ENCODE assay signal across 8 cellular contexts in the genomic region with DNA sequence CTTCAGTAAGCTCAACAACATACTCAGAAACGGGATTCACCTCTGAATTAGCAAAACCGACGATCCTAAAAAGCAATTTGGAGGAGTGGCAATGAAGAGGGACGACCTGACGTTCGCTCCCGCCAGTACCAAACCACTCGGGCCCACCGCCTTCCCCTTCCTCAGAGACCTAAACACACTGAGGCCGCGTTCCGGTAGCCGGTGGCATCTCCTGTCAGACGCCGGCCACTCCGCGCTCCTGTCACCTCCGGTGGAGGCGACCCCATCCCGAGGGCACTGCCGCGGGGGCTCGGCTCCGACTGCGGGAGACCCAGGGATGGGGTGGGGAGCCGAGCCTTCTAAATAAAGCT. TPM values are rescaled to one million over a fixed set of nuclear protein-coding genes. Genes with fewer than 3 reads are reported as not detected.
DNase-seq lines count a peak whose midpoint lies in the region; ATAC-seq, FAIRE-seq and TF ChIP-seq lines count a peak whose summit lies in the region.

No MANE protein-coding gene starts in this region.

- H3K4me3 ChIP-seq in AG04449 (ENCODE audit: low read depth, low read length) (peak overlapping the region; percentile 99), fibroblast of mammary gland (ENCODE audit: control insufficient read depth, low read depth, low read length) (peak overlapping the region; percentile 95), neuron (ENCODE audit: low read length) (peak overlapping the region; percentile 75)

- intact Hi-C loops in activated CD4-positive, alpha-beta memory T cell treated with anti-CD3 and anti-CD28 coated beads for 36 hours (cut with micrococcal nuclease) = loop anchor here (1.0 to 5.0 kb wide), 5 partner anchors 11 to 317 kb away; partner anchors contain the start of genes HSPA5, RABEPK and SCAI

- H3K36me3 ChIP-seq in neuron (ENCODE audit: insufficient read depth, low read length) = no peaks in the 10 kb centered on the region

- H3K9me3 Mint-ChIP-seq in activated CD4-positive, alpha-beta memory T cell treated with anti-CD3 and anti-CD28 coated beads for 36 hours = no peaks in the 10 kb centered on the region

- H2AFZ ChIP-seq in neuron (ENCODE audit: low read depth, low read length) = peak overlapping the region; percentile 83

- H3K4me1 ChIP-seq in neuron (ENCODE audit: insufficient read depth, low read length) = peaks cover 10% of the 10 kb centered on the region

- peaks cover 50% of the 10 kb centered on the region for H3K4me1 Mint-ChIP-seq in activated CD4-positive, alpha-beta memory T cell treated with anti-CD3 and anti-CD28 coated beads for 36 hours (ENCODE audit: low read depth)

- CTCF ChIA-PET in AG04449 (lab: Yijun Ruan, JAX) = interaction anchor here (0.7 kb wide), 1 partner anchor 10 kb away, joined by 5 read pairs; no protein-coding TSS in a partner anchor
- CTCF ChIA-PET in activated CD4-positive, alpha-beta memory T cell treated with anti-CD3 and anti-CD28 coated beads for 36 hours (lab: Charles Lee) = no interaction called here

- peak overlapping the region; percentile 95 for H3K27ac Mint-ChIP-seq in activated CD4-positive, alpha-beta memory T cell treated with anti-CD3 and anti-CD28 coated beads for 36 hours

- no peaks in the 10 kb centered on the region for H3K27me3 ChIP-seq in neuron (ENCODE audit: insufficient read depth, low read length)

- no peak for FAIRE-seq in GM12891 (lab: Jason Lieb, UNC)

- no peaks in the 10 kb centered on the region for H3K9me3 ChIP-seq in neuron (ENCODE audit: low read length)

- TF ChIP-seq POLR2A in GM12891 (IDR thresholded peaks at IDR 0.05; ENCODE audit: low read depth, low read length) = no peak

- no peak for TF ChIP-seq CTCF in AG04449 (IDR thresholded peaks at IDR 0.05; ENCODE audit: insufficient read depth, low read length, missing control alignments)
- no peak for TF ChIP-seq CTCF in fibroblast of mammary gland (conservative IDR thresholded peaks at IDR 0.05; ENCODE audit: control insufficient read depth, insufficient read depth, low read depth, low read length)

- no peaks in the 10 kb centered on the region for H3K36me3 Mint-ChIP-seq in activated CD4-positive, alpha-beta memory T cell treated with anti-CD3 and anti-CD28 coated beads for 36 hours

- no peaks in the 10 kb centered on the region for H3K27me3 Mint-ChIP-seq in activated CD4-positive, alpha-beta memory T cell treated with anti-CD3 and anti-CD28 coated beads for 36 hours

- ATAC-seq in GM19043 (IDR thresholded peaks at IDR 0.05; ENCODE audit: low read depth, unreplicated experiment) = peak; percentile 13
- peak; percentile 14 for ATAC-seq in HG03565 (IDR thresholded peaks at IDR 0.05; ENCODE audit: unreplicated experiment)

- POLR2A ChIA-PET in AG04449 (lab: Yijun Ruan, JAX) = no interaction called here
- POLR2A ChIA-PET in activated CD4-positive, alpha-beta memory T cell treated with anti-CD3 and anti-CD28 coated beads for 36 hours (lab: Charles Lee) = interaction anchor here (1.5 kb wide), 1 partner anchor 52 kb away, joined by 4 read pairs; the partner anchor contains the start of gene HSPA5

- DNase-seq in AG04449 (ENCODE audit: low read depth, low spot score) (no peak), fibroblast of mammary gland (ENCODE audit: low read depth) (no peak), GM12891 (ENCODE audit: insufficient read length, low spot score) (no peak), DMS153 treated with DMSO at 0.1 percent for 48 hours (lab: John Stamatoyannopoulos, UW; ENCODE audit: unreplicated experiment) (no peak)
- peak; percentile 51 for DNase-seq in activated CD4-positive, alpha-beta memory T cell treated with anti-CD3 and anti-CD28 coated beads for 36 hours

- H3K4me3 Mint-ChIP-seq in activated CD4-positive, alpha-beta memory T cell treated with anti-CD3 and anti-CD28 coated beads for 36 hours = peak overlapping the region; percentile 97

TF ChIP-seq in GM12891, 5 proteins besides CTCF, POLR2A, EP300 and RAD21:
- TF ChIP-seq POU2F2 (IDR thresholded peaks at IDR 0.05; ENCODE audit: low read depth, low read length) (no peak), SPI1 (IDR thresholded peaks at IDR 0.05; ENCODE audit: low read depth, low read length) (no peak), TAF1 (IDR thresholded peaks at IDR 0.05; ENCODE audit: low read depth, low read length) (no peak), POLR2AphosphoS5 (IDR thresholded peaks at IDR 0.05; ENCODE audit: low read depth, low read length) (no peak), PAX5 (IDR thresholded peaks at IDR 0.05; ENCODE audit: insufficient read depth, low read length, severe bottlenecking) (no peak)

RNA-seq across cellular contexts. Expression of gene PPP6C, which starts 0.6 kb away (rescaled TPM):
- total RNA-seq in activated CD4-positive, alpha-beta memory T cell treated with anti-CD3 and anti-CD28 coated beads for 36 hours = 10 to 100 TPM; 46.7 to 47.4 TPM
- polyA plus RNA-seq in GM12891 (2012; ENCODE audit: low read depth, missing spikeins) = 16.1 TPM

RNA-seq across cellular contexts. Expression of gene RABEPK, which starts 11.4 kb away (rescaled TPM):
- total RNA-seq in activated CD4-positive, alpha-beta memory T cell treated with anti-CD3 and anti-CD28 coated beads for 36 hours = 10 to 100 TPM; 20.7 to 21.9 TPM
- polyA plus RNA-seq in GM12891 (2012; ENCODE audit: low read depth, missing spikeins) = 29.1 TPM

RNA-seq across cellular contexts. Expression of gene SCAI, which starts 45.7 kb away (rescaled TPM):
- total RNA-seq in activated CD4-positive, alpha-beta memory T cell treated with anti-CD3 and anti-CD28 coated beads for 36 hours = 10 to 100 TPM in 1 of 2 experiments, 1 to 10 TPM in 1; 9.0 to 10.8 TPM
- 1.8 TPM for polyA plus RNA-seq in GM12891 (2012; ENCODE audit: low read depth, missing spikeins)

RNA-seq across cellular contexts. Expression of gene HSPA5, which starts 52.2 kb away (rescaled TPM):
- 100 to 1,000 TPM; 169 to 170 TPM for total RNA-seq in activated CD4-positive, alpha-beta memory T cell treated with anti-CD3 and anti-CD28 coated beads for 36 hours
- polyA plus RNA-seq in GM12891 (2012; ENCODE audit: low read depth, missing spikeins) = 150 TPM
